11 cellular contexts compared by ENCODE assay signal in the genomic region with DNA sequence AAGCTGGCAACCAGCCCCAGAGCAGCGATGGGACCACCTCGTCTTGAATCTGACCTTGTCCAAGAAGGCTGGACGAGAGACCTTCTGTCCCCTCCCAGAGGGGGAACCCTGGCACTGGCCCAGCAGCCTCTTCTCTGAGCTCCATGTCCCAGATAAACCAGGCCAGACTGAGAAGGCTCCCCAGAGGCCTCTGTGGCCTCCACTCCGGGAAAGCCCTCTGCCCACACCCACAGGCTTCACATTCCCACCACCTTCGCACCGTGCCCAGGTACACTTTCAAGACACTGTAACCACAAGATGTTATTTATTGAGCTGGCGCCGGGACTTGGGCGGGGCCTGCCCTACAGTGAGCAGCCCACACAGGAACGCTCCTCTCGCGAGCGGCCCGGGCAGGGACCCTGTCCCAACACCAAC. TPM values are rescaled to one million over a fixed set of nuclear protein-coding genes. Genes with fewer than 3 reads are reported as not detected.
DNase-seq lines count a peak whose midpoint lies in the region; ATAC-seq, FAIRE-seq and TF ChIP-seq lines count a peak whose summit lies in the region.
"Had no signal": no experiment of that assay in that cellular context is flagged by ENCODE, and none has a peak within 500 bp of the region (broad histone marks: within the 10 kb centered on the region; RNA-seq: fewer than 3 reads in every experiment).

No MANE protein-coding gene starts in this region.

- in situ Hi-C loops in transverse colon (cut with MboI; ENCODE audit: low pct_ligation_motif_present in 1 of 4, low pct_unique_long_range_greater_than_20kb in 1 of 4, low sequenced_read_pairs in 3 of 4): loop anchor here (10.0 to 25.0 kb wide), 3 partner anchors 231 to 406 kb away; partner anchors contain the start of gene OSER1 (in 4 of the 4)

- H3K9me3 ChIP-seq in lower lobe of right lung (no peaks in the 10 kb centered on the region), transverse colon (no peaks in the 10 kb centered on the region), endodermal cell (ENCODE audit: control insufficient read depth, low read length) (peaks cover 7% of the 10 kb centered on the region)

- no peak overlapping the region for H3K4me3 Mint-ChIP-seq in endodermal cell

- peak; percentile 30 for DNase-seq in activated gamma-delta T cell treated with Interleukin-2 at 50 U/mL for 16 hours
- DNase-seq in activated gamma-delta T cell (lab: John Stamatoyannopoulos, UW): no peak
- DNase-seq in activated effector memory CD4-positive, alpha-beta T cell treated with Interleukin-2 at 50 U/mL for 16 hours: peak; percentile 23
- no peak for DNase-seq in lower lobe of right lung
- peak; percentile 51 for DNase-seq in transverse colon
- DNase-seq in endodermal cell: no peak
- DNase-seq in HuH-7.5 (ENCODE audit: low spot score): no peak
- no peak for DNase-seq in GM12891 (ENCODE audit: insufficient read length, low spot score)
- DNase-seq: SHP77 treated with DMSO at 0.1 percent for 48 hours had no signal

- no peak for TF ChIP-seq POLR2A in transverse colon (IDR thresholded peaks at IDR 0.05)
- TF ChIP-seq POLR2A in GM12891 (IDR thresholded peaks at IDR 0.05; ENCODE audit: low read depth, low read length): no peak

- no peak overlapping the region for H3K27ac ChIP-seq in lower lobe of right lung
- H3K27ac ChIP-seq in transverse colon: no peak overlapping the region
- no peak overlapping the region for H3K27ac ChIP-seq in endodermal cell (ENCODE audit: low read depth, low read length)
- H3K27ac ChIP-seq: epithelial cell of prostate had no signal

- no peak for TF ChIP-seq CTCF in lower lobe of right lung (IDR thresholded peaks at IDR 0.05)
- TF ChIP-seq CTCF in transverse colon (IDR thresholded peaks at IDR 0.05): no peak
- no peak for TF ChIP-seq CTCF in endodermal cell (conservative IDR thresholded peaks at IDR 0.05)

- intact Hi-C loops in lower lobe of right lung (cut with DNase I) (loop anchor here (10.0 kb wide), 1 partner anchor 234 kb away; no protein-coding TSS in a partner anchor), transverse colon (cut with DNase I; ENCODE audit: low total_unique reads) (no loop called here)

- peaks cover 6% of the 10 kb centered on the region for H3K4me1 Mint-ChIP-seq in endodermal cell

- no peak for FAIRE-seq in GM12891 (lab: Jason Lieb, UNC)

- TF ChIP-seq EP300 in transverse colon (IDR thresholded peaks at IDR 0.05; ENCODE audit: low read depth): no peak

- H3K4me1 ChIP-seq in lower lobe of right lung (peaks cover 35% of the 10 kb centered on the region), transverse colon (peaks cover 14 to 35% (median 18%) of the 10 kb centered on the region in 4 donors), endodermal cell (ENCODE audit: control insufficient read depth, insufficient read depth, low read length) (no peaks in the 10 kb centered on the region)

- no peak overlapping the region for H3K9ac ChIP-seq in endodermal cell (ENCODE audit: extremely low read depth, low read length, poor library complexity, severe bottlenecking)

- no peak overlapping the region for H3K4me3 ChIP-seq in lower lobe of right lung
- no peak overlapping the region for H3K4me3 ChIP-seq in transverse colon
- H3K4me3 ChIP-seq in endodermal cell (ENCODE audit: low read length): no peak overlapping the region
- H3K4me3 ChIP-seq: upper lobe of left lung had no signal

- no peak overlapping the region for H3K27ac Mint-ChIP-seq in endodermal cell

- H3K27me3 ChIP-seq in lower lobe of right lung (ENCODE audit: low read depth) (no peaks in the 10 kb centered on the region), transverse colon (no peaks in the 10 kb centered on the region), endodermal cell (ENCODE audit: control insufficient read depth, insufficient read depth, low read length, poor library complexity, severe bottlenecking) (no peaks in the 10 kb centered on the region)
- H3K27me3 ChIP-seq: upper lobe of left lung had no signal

- H3K36me3 ChIP-seq in lower lobe of right lung (peaks cover 79% of the 10 kb centered on the region), transverse colon (peaks cover 0 to 14% (median 5%) of the 10 kb centered on the region in 4 donors), endodermal cell (ENCODE audit: control insufficient read depth, insufficient read depth, low read length) (peaks cover 51% of the 10 kb centered on the region)

- peaks cover 83% of the 10 kb centered on the region for H3K36me3 Mint-ChIP-seq in endodermal cell (ENCODE audit: low read depth)

- WGBS in transverse colon (ENCODE audit: low coverage in 1 of 2), 2 donors: 52 to 75% methylated on average over 4 to 14 of the region's 14 CpGs
- WGBS in endodermal cell (ENCODE audit: insufficient coverage in 1 of 2, insufficient read length in 1 of 2), 2 experiments: 92 to 97% methylated on average over 11 to 14 of the region's 14 CpGs

- H3K27me3 Mint-ChIP-seq in endodermal cell (ENCODE audit: insufficient read depth): peaks cover 58% of the 10 kb centered on the region

- peak; percentile 41 to 54 for ATAC-seq in lower lobe of right lung

- peaks cover 9% of the 10 kb centered on the region for H3K9me3 Mint-ChIP-seq in endodermal cell

TF ChIP-seq in GM12891, 5 proteins besides CTCF, POLR2A, EP300 and RAD21:
- TF ChIP-seq POU2F2 (IDR thresholded peaks at IDR 0.05; ENCODE audit: low read depth, low read length) (no peak), POLR2AphosphoS5 (IDR thresholded peaks at IDR 0.05; ENCODE audit: low read depth, low read length) (no peak), PAX5 (IDR thresholded peaks at IDR 0.05; ENCODE audit: insufficient read depth, low read length, severe bottlenecking) (no peak), SPI1 (IDR thresholded peaks at IDR 0.05; ENCODE audit: low read depth, low read length) (no peak), TAF1 (IDR thresholded peaks at IDR 0.05; ENCODE audit: low read depth, low read length) (no peak)

RNA-seq across cellular contexts. Expression of gene ADA, which starts 33.2 kb away (rescaled TPM):
- total RNA-seq in lower lobe of right lung (7.7 TPM), transverse colon (1 to 10 TPM; 2.6 to 5.4 (median 2.9) TPM), endodermal cell (10 to 100 TPM; 12.8 to 15.9 TPM)
- 23.0 TPM for polyA plus RNA-seq in endodermal cell (2013, experiment 1 of 2)
- polyA plus RNA-seq in endodermal cell (2013, experiment 2 of 2): 25.8 TPM
- 112 TPM for polyA plus RNA-seq in GM12891 (2012; ENCODE audit: low read depth, missing spikeins)

RNA-seq across cellular contexts. Expression of gene PKIG, which starts 35.9 kb away (rescaled TPM):
- total RNA-seq in lower lobe of right lung (61.6 TPM), transverse colon (100 to 1,000 TPM in 1 of 4 donors, 10 to 100 TPM in 3; 40.8 to 106 (median 80.4) TPM), endodermal cell (10 to 100 TPM; 61.5 to 77.6 TPM)
- polyA plus RNA-seq in endodermal cell (2013, experiment 1 of 2): 59.0 TPM
- polyA plus RNA-seq in endodermal cell (2013, experiment 2 of 2): 64.1 TPM
- polyA plus RNA-seq in GM12891 (2012; ENCODE audit: low read depth, missing spikeins): 27.4 TPM

Comparison
In these comparisons a context has a peak if more than half of its experiments do, and no peak if none do; other contexts are left out.
1. DNase-seq: peak in activated gamma-delta T cell treated with Interleukin-2 at 50 U/mL for 16 hours (single experiment), activated effector memory CD4-positive, alpha-beta T cell treated with Interleukin-2 at 50 U/mL for 16 hours (single experiment) and transverse colon (single experiment); none in activated gamma-delta T cell (single experiment), lower lobe of right lung (single experiment), endodermal cell (single experiment), HuH-7.5 (single experiment) and GM12891 (single experiment).